ENCODE assay signal across 17 cellular contexts in the genomic region with DNA sequence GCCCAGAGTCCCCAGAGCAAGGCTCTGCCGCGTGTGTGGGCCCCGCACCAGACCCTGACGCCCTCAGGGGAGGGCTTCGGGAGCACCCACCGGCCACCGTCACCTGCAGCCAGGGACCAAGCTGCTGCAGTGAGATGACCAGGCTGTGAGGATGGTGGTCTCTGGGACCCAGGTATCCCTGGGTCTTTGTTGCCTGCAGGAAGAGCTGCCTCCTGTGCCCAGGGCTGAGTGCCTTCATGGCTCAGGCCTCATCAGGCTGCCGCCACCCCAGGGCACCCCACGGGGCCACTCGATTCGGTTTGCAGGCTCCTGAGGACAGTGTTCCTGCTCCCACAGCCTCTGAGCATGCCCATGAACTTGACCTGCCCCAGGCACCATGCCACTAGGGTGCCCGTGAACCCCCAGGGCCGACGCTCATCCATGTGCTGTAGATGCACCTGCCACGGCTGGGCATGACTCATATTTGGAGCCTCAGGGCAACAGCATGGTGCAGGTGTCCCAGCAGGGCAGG.
DNase-seq lines count a peak whose midpoint lies in the region; ATAC-seq and TF ChIP-seq lines count a peak whose summit lies in the region.
"Had no signal": no experiment of that assay in that cellular context is flagged by ENCODE, and none has a peak within 500 bp of the region (broad histone marks: within the 10 kb centered on the region; RNA-seq: fewer than 3 reads in every experiment).

No MANE protein-coding gene starts in this region.

- H3K4me3 Mint-ChIP-seq in activated T-cell treated with anti-CD3 and anti-CD28 coated beads, Interleukin-2, amount 50 U/mL, for 72 hours, result peak overlapping the region; percentile 83 to 89
- no peak overlapping the region for H3K4me3 Mint-ChIP-seq in activated T-cell treated with anti-CD3 and anti-CD28 coated beads, Interleukin-2, amount 50 U/mL, for 4 hours
- no peak overlapping the region for H3K4me3 Mint-ChIP-seq in activated T-helper 2 cell treated with anti-CD3 and anti-CD28 coated beads, Interferon-gamma antibody, Interleukin-2, Interleukin-4, amounts not matched to agents 10 μg/mL and 5 μg/mL and 100 μg/mL, durations not matched to agents 14 hours and 24 hours and 36 hours (ENCODE audit: low read depth)
- peak overlapping the region; percentile 80 for H3K4me3 Mint-ChIP-seq in stimulated activated memory B cell treated with anti-CD40 and anti-IgM and Interleukin-4, amounts not matched to agents 10 μg/mL and 1 μg/mL and 100 μg/mL, for 72 hours

- peak overlapping the region; percentile 88 for H3K4me2 ChIP-seq in Karpas-422 (ENCODE audit: low read depth, low read length, poor library complexity, severe bottlenecking)

- no peaks in the 10 kb centered on the region for H3K9me3 Mint-ChIP-seq in activated T-cell treated with anti-CD3 and anti-CD28 coated beads, Interleukin-2, amount 50 U/mL, for 72 hours
- no peaks in the 10 kb centered on the region for H3K9me3 Mint-ChIP-seq in activated T-cell treated with anti-CD3 and anti-CD28 coated beads, Interleukin-2, amount 50 U/mL, for 4 hours
- no peaks in the 10 kb centered on the region for H3K9me3 Mint-ChIP-seq in activated T-helper 2 cell treated with anti-CD3 and anti-CD28 coated beads, Interferon-gamma antibody, Interleukin-2, Interleukin-4, amounts not matched to agents 10 μg/mL and 5 μg/mL and 100 μg/mL, durations not matched to agents 14 hours and 24 hours and 36 hours
- no peaks in the 10 kb centered on the region for H3K9me3 Mint-ChIP-seq in stimulated activated memory B cell treated with anti-CD40 and anti-IgM and Interleukin-4, amounts not matched to agents 10 μg/mL and 1 μg/mL and 100 μg/mL, for 72 hours

- intact Hi-C loops in activated T-helper 2 cell treated with anti-CD3 and anti-CD28 coated beads, Interferon-gamma antibody, Interleukin-2, Interleukin-4, amounts not matched to agents 10 μg/mL and 5 μg/mL and 100 μg/mL, durations not matched to agents 14 hours and 24 hours and 36 hours (cut with micrococcal nuclease), result no loop called here

- H3K4me1 Mint-ChIP-seq in activated T-cell treated with anti-CD3 and anti-CD28 coated beads, Interleukin-2, amount 50 U/mL, for 72 hours (ENCODE audit: low read depth), result peaks cover 72% of the 10 kb centered on the region
- peaks cover 61% of the 10 kb centered on the region for H3K4me1 Mint-ChIP-seq in activated T-cell treated with anti-CD3 and anti-CD28 coated beads, Interleukin-2, amount 50 U/mL, for 4 hours (ENCODE audit: low read depth)
- H3K4me1 Mint-ChIP-seq in activated T-helper 2 cell treated with anti-CD3 and anti-CD28 coated beads, Interferon-gamma antibody, Interleukin-2, Interleukin-4, amounts not matched to agents 10 μg/mL and 5 μg/mL and 100 μg/mL, durations not matched to agents 14 hours and 24 hours and 36 hours (ENCODE audit: low read depth), result peaks cover 64% of the 10 kb centered on the region
- peaks cover 83% of the 10 kb centered on the region for H3K4me1 Mint-ChIP-seq in stimulated activated memory B cell treated with anti-CD40 and anti-IgM and Interleukin-4, amounts not matched to agents 10 μg/mL and 1 μg/mL and 100 μg/mL, for 72 hours

- TF ChIP-seq CTCF in GM10266 (IDR thresholded peaks at IDR 0.05; ENCODE audit: control insufficient read depth, insufficient read depth, low read depth, missing control alignments) (no peak), brain microvascular endothelial cell (IDR thresholded peaks at IDR 0.05; ENCODE audit: low read depth, low read length, missing control alignments) (no peak)

- ATAC-seq in activated T-cell treated with anti-CD3 and anti-CD28 coated beads, Interleukin-2, amount 50 U/mL, for 72 hours (replicated peaks in 1 of 2), result no peak
- ATAC-seq in activated T-cell treated with anti-CD3 and anti-CD28 coated beads, Interleukin-2, amount 50 U/mL, for 4 hours, result no peak
- ATAC-seq in stimulated activated memory B cell treated with anti-CD40 and anti-IgM and Interleukin-4, amounts not matched to agents 10 μg/mL and 1 μg/mL and 100 μg/mL, for 72 hours, result no peak
- ATAC-seq: pancreas had no signal

- in situ Hi-C loops in brain microvascular endothelial cell (cut with HindIII; ENCODE audit: low pct_ligation_motif_present, low sequenced_read_pairs), result no loop called here

- peaks cover 20% of the 10 kb centered on the region; the same call in 1 of the 2 replicates for H4K20me1 ChIP-seq in Karpas-422 (ENCODE audit: insufficient read depth, low read depth, low read length)

- H3K4me3 ChIP-seq in Karpas-422 (ENCODE audit: low read length), result peak overlapping the region; percentile 79
- H3K4me3 ChIP-seq in brain microvascular endothelial cell (ENCODE audit: low read depth, low read length), result no peak overlapping the region
- H3K4me3 ChIP-seq: adrenal gland, pancreas, skin epidermis had no signal

- H2AFZ ChIP-seq in Karpas-422 (ENCODE audit: low read length), result no peak overlapping the region

- peaks cover 31% of the 10 kb centered on the region for H3K36me3 ChIP-seq in Karpas-422 (ENCODE audit: insufficient read depth, low read length)
- H3K36me3 ChIP-seq in brain microvascular endothelial cell (replicated peaks), result no peaks in the 10 kb centered on the region
- H3K36me3 ChIP-seq: pancreas had no signal

- H3K27me3 ChIP-seq in Karpas-422 (ENCODE audit: low read length) (no peaks in the 10 kb centered on the region), brain microvascular endothelial cell (replicated peaks) (peaks cover 6% of the 10 kb centered on the region)
- H3K27me3 ChIP-seq: adrenal gland, pancreas had no signal

- no peaks in the 10 kb centered on the region for H3K36me3 Mint-ChIP-seq in activated T-cell treated with anti-CD3 and anti-CD28 coated beads, Interleukin-2, amount 50 U/mL, for 72 hours (ENCODE audit: insufficient read depth in 2 of 2)
- no peaks in the 10 kb centered on the region for H3K36me3 Mint-ChIP-seq in activated T-cell treated with anti-CD3 and anti-CD28 coated beads, Interleukin-2, amount 50 U/mL, for 4 hours (ENCODE audit: insufficient read depth)
- H3K36me3 Mint-ChIP-seq in activated T-helper 2 cell treated with anti-CD3 and anti-CD28 coated beads, Interferon-gamma antibody, Interleukin-2, Interleukin-4, amounts not matched to agents 10 μg/mL and 5 μg/mL and 100 μg/mL, durations not matched to agents 14 hours and 24 hours and 36 hours (ENCODE audit: low read depth), result no peaks in the 10 kb centered on the region
- H3K36me3 Mint-ChIP-seq in stimulated activated memory B cell treated with anti-CD40 and anti-IgM and Interleukin-4, amounts not matched to agents 10 μg/mL and 1 μg/mL and 100 μg/mL, for 72 hours, result peaks cover 16% of the 10 kb centered on the region

- peaks cover 64% of the 10 kb centered on the region for H3K4me1 ChIP-seq in Karpas-422 (ENCODE audit: low read length)
- H3K4me1 ChIP-seq: pancreas had no signal

- H3K27ac ChIP-seq in Karpas-422 (ENCODE audit: low read length) (peak overlapping the region; percentile 99), brain microvascular endothelial cell (no peak overlapping the region)
- H3K27ac ChIP-seq: epithelial cell of prostate, pancreas had no signal

- peaks cover 92% of the 10 kb centered on the region for H3K79me2 ChIP-seq in Karpas-422 (ENCODE audit: low read length)

- H3K27me3 Mint-ChIP-seq in activated T-cell treated with anti-CD3 and anti-CD28 coated beads, Interleukin-2, amount 50 U/mL, for 72 hours (ENCODE audit: low read depth), result no peaks in the 10 kb centered on the region
- H3K27me3 Mint-ChIP-seq in activated T-cell treated with anti-CD3 and anti-CD28 coated beads, Interleukin-2, amount 50 U/mL, for 4 hours (ENCODE audit: low read depth), result no peaks in the 10 kb centered on the region
- H3K27me3 Mint-ChIP-seq in activated T-helper 2 cell treated with anti-CD3 and anti-CD28 coated beads, Interferon-gamma antibody, Interleukin-2, Interleukin-4, amounts not matched to agents 10 μg/mL and 5 μg/mL and 100 μg/mL, durations not matched to agents 14 hours and 24 hours and 36 hours (ENCODE audit: low read depth), result no peaks in the 10 kb centered on the region
- no peaks in the 10 kb centered on the region for H3K27me3 Mint-ChIP-seq in stimulated activated memory B cell treated with anti-CD40 and anti-IgM and Interleukin-4, amounts not matched to agents 10 μg/mL and 1 μg/mL and 100 μg/mL, for 72 hours

- peak overlapping the region; percentile 89 for H3K9ac ChIP-seq in Karpas-422 (ENCODE audit: low read length)

- H3K27ac Mint-ChIP-seq in activated T-cell treated with anti-CD3 and anti-CD28 coated beads, Interleukin-2, amount 50 U/mL, for 72 hours, result no peak overlapping the region
- peak overlapping the region; percentile 90 for H3K27ac Mint-ChIP-seq in activated T-helper 2 cell treated with anti-CD3 and anti-CD28 coated beads, Interferon-gamma antibody, Interleukin-2, Interleukin-4, amounts not matched to agents 10 μg/mL and 5 μg/mL and 100 μg/mL, durations not matched to agents 14 hours and 24 hours and 36 hours
- H3K27ac Mint-ChIP-seq in stimulated activated memory B cell treated with anti-CD40 and anti-IgM and Interleukin-4, amounts not matched to agents 10 μg/mL and 1 μg/mL and 100 μg/mL, for 72 hours, result peak overlapping the region; percentile 94

- no peaks in the 10 kb centered on the region for H3K9me3 ChIP-seq in Karpas-422 (ENCODE audit: low read length)
- H3K9me3 ChIP-seq: adrenal gland, pancreas had no signal

- H3K9me2 ChIP-seq in Karpas-422 (replicated peaks; ENCODE audit: insufficient read depth, low read length), result no peaks in the 10 kb centered on the region

- DNase-seq in activated T-cell treated with anti-CD3 and anti-CD28 coated beads, Interleukin-2, amount 50 U/mL, for 72 hours, result peak in 1 of 2 donors; percentile 28
- no peak for DNase-seq in activated T-cell treated with anti-CD3 and anti-CD28 coated beads, Interleukin-2, amount 50 U/mL, for 4 hours
- peak; percentile 73 for DNase-seq in Karpas-422
- DNase-seq in activated T-helper 2 cell treated with anti-CD3 and anti-CD28 coated beads, Interferon-gamma antibody, Interleukin-2, Interleukin-4, amounts not matched to agents 10 μg/mL and 5 μg/mL and 100 μg/mL, durations not matched to agents 14 hours and 24 hours and 36 hours (ENCODE audit: low spot score), result no peak
- DNase-seq in GM10266 (ENCODE audit: extremely low spot score), result no peak
- DNase-seq in brain microvascular endothelial cell, result no peak
- DNase-seq in DMS153 (lab: John Stamatoyannopoulos, UW), result no peak
- DNase-seq: glutamatergic neuron, midbrain, NCI-H2081, NCI-H774, pancreas, T1000 had no signal

Comparison
In these comparisons a context has a peak if more than half of its experiments do, and no peak if none do; other contexts are left out.
1. H3K4me3 Mint-ChIP-seq: peak in activated T-cell treated with anti-CD3 and anti-CD28 coated beads, Interleukin-2, amount 50 U/mL, for 72 hours (2 of 2) and stimulated activated memory B cell treated with anti-CD40 and anti-IgM and Interleukin-4, amounts not matched to agents 10 μg/mL and 1 μg/mL and 100 μg/mL, for 72 hours (single experiment); none in activated T-cell treated with anti-CD3 and anti-CD28 coated beads, Interleukin-2, amount 50 U/mL, for 4 hours (single experiment) and activated T-helper 2 cell treated with anti-CD3 and anti-CD28 coated beads, Interferon-gamma antibody, Interleukin-2, Interleukin-4, amounts not matched to agents 10 μg/mL and 5 μg/mL and 100 μg/mL, durations not matched to agents 14 hours and 24 hours and 36 hours (single experiment).